ENCODE assay signal across 8 cellular contexts in genomic region chr18:36809590-36810381, GRCh38. TPM values are rescaled to one million over a fixed set of nuclear protein-coding genes. Genes with fewer than 3 reads are reported as not detected.
DNase-seq lines count a peak whose midpoint lies in the region; TF ChIP-seq lines count a peak whose summit lies in the region.

No MANE protein-coding gene starts in this region.

- 0 out of 2 replicates have a peak, but pooled peaks cover under 1% of the 10 kb centered on the region for H3K4me1 ChIP-seq in HEK293 (ENCODE audit: control insufficient read depth, insufficient read depth, low read length)

- H3K4me3 ChIP-seq in GM12865 (ENCODE audit: low read depth, low read length) (no peak overlapping the region), HEK293 (ENCODE audit: low read depth, low read length) (no peak overlapping the region)

- no peak overlapping the region for H3K27ac ChIP-seq in HEK293 (ENCODE audit: extremely low read depth, low read depth, low read length)

- POLR2A ChIA-PET in HEK293 (lab: Yijun Ruan, JAX), result no interaction called here

- no peaks in the 10 kb centered on the region for H3K9me3 ChIP-seq in HEK293 (ENCODE audit: control insufficient read depth, insufficient read depth, low read depth, low read length)

- CTCF ChIA-PET in HEK293 (lab: Yijun Ruan, JAX), result interaction anchor here (0.6 to 2.8 kb wide), 19 partner anchors 9 to 1941 kb away, joined by 3 to 11 read pairs (median 4); no protein-coding TSS in a partner anchor

- DNase-seq in 8988T, result peak; percentile 28
- peak; percentile 78 for DNase-seq in GM12865 (ENCODE audit: low read depth)
- peak; percentile 74 for DNase-seq in LHCN-M2 (ENCODE audit: low read depth)
- DNase-seq in OCI-M1 (lab: John Stamatoyannopoulos, UW), result peak; percentile 75
- peak; percentile 64 for DNase-seq in activated effector memory CD4-positive, alpha-beta T cell treated with anti-CD3 and anti-CD28 coated beads, Interleukin-2, amount 50 U/mL, for 16 hours
- peak in 31 of 42 donors; percentile 7 to 74 (median 39) for DNase-seq in head of caudate nucleus
- peak; percentile 63 for DNase-seq in putamen (ENCODE audit: low spot score)

- TF ChIP-seq CTCF in GM12865 (IDR thresholded peaks at IDR 0.05; ENCODE audit: insufficient read depth, low read depth, low read length, missing control alignments), result peak; percentile 76
- peak; percentile 55; the same call in 1 of the 2 replicates for TF ChIP-seq CTCF in HEK293 (tag by site-specific recombination; IDR thresholded peaks at IDR 0.05)

- peaks cover 0 to 80% of the 10 kb centered on the region in 2 experiments; a peak in 2 of 3 replicates for H3K36me3 ChIP-seq in HEK293 (ENCODE audit: control insufficient read depth in 2 of 2, insufficient read depth in 1 of 2, low read length in 2 of 2)

- intact Hi-C loops in head of caudate nucleus (cut with DNase I), result no loop called here

TF ChIP-seq in HEK293, 187 proteins besides CTCF, POLR2A, EP300 and RAD21:
- TF ChIP-seq ZNF24 (tag by site-specific recombination; IDR thresholded peaks at IDR 0.05) (no peak), ZNF777 (tag by site-specific recombination; IDR thresholded peaks at IDR 0.05; ENCODE audit: borderline replicate concordance) (no peak), KLF10 (tag by site-specific recombination; IDR thresholded peaks at IDR 0.05) (no peak), MYNN (tag by site-specific recombination; IDR thresholded peaks at IDR 0.05; ENCODE audit: borderline replicate concordance) (no peak), ZNF560 (tag by site-specific recombination; IDR thresholded peaks at IDR 0.05; ENCODE audit: borderline replicate concordance) (no peak), AEBP2 (tag by site-specific recombination; IDR thresholded peaks at IDR 0.05; ENCODE audit: borderline replicate concordance) (no peak), KLF1 (tag by site-specific recombination; IDR thresholded peaks at IDR 0.05) (no peak), ZNF221 (tag by site-specific recombination; IDR thresholded peaks at IDR 0.05; ENCODE audit: borderline replicate concordance) (no peak), SP7 (tag by site-specific recombination; IDR thresholded peaks at IDR 0.05) (no peak), ZNF654 (tag by site-specific recombination; IDR thresholded peaks at IDR 0.05; ENCODE audit: low read depth) (peak; percentile 63), ZNF354C (tag by site-specific recombination; IDR thresholded peaks at IDR 0.05; ENCODE audit: borderline replicate concordance, low read depth) (no peak), ZNF600 (tag by site-specific recombination; IDR thresholded peaks at IDR 0.05) (0 out of 2 replicates have a peak, but pooled peaks have one; percentile 25), ZNF660 (tag by site-specific recombination; IDR thresholded peaks at IDR 0.05) (0 out of 2 replicates have a peak, but pooled peaks have one; percentile 26), ZNF701 (tag by site-specific recombination; IDR thresholded peaks at IDR 0.05) (no peak), ZBTB20 (tag by site-specific recombination; IDR thresholded peaks at IDR 0.05) (no peak), FEZF1 (tag by site-specific recombination; IDR thresholded peaks at IDR 0.05) (no peak), ZNF37A (tag by site-specific recombination; IDR thresholded peaks at IDR 0.05) (no peak), GLIS1 (tag by site-specific recombination; IDR thresholded peaks at IDR 0.05) (no peak), ELK4 (IDR thresholded peaks at IDR 0.05; ENCODE audit: borderline replicate concordance, low read depth, low read length) (no peak), ZNF10 (tag by site-specific recombination; IDR thresholded peaks at IDR 0.05) (no peak), ZNF184 (tag by site-specific recombination; IDR thresholded peaks at IDR 0.05) (no peak), ZNF776 (tag by site-specific recombination; IDR thresholded peaks at IDR 0.05; ENCODE audit: borderline replicate concordance) (no peak), ZNF561 (tag by site-specific recombination; IDR thresholded peaks at IDR 0.05; ENCODE audit: borderline replicate concordance) (no peak), ZNF670 (tag by site-specific recombination; IDR thresholded peaks at IDR 0.05; ENCODE audit: low read depth) (no peak), ZSCAN30 (tag by site-specific recombination; IDR thresholded peaks at IDR 0.05) (no peak)
- TF ChIP-seq, protein P1, sequence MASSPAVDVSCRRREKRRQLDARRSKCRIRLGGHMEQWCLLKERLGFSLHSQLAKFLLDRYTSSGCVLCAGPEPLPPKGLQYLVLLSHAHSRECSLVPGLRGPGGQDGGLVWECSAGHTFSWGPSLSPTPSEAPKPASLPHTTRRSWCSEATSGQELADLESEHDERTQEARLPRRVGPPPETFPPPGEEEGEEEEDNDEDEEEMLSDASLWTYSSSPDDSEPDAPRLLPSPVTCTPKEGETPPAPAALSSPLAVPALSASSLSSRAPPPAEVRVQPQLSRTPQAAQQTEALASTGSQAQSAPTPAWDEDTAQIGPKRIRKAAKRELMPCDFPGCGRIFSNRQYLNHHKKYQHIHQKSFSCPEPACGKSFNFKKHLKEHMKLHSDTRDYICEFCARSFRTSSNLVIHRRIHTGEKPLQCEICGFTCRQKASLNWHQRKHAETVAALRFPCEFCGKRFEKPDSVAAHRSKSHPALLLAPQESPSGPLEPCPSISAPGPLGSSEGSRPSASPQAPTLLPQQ (tag by site-specific recombination; IDR thresholded peaks at IDR 0.05), result no peak
- TF ChIP-seq, protein P2, sequence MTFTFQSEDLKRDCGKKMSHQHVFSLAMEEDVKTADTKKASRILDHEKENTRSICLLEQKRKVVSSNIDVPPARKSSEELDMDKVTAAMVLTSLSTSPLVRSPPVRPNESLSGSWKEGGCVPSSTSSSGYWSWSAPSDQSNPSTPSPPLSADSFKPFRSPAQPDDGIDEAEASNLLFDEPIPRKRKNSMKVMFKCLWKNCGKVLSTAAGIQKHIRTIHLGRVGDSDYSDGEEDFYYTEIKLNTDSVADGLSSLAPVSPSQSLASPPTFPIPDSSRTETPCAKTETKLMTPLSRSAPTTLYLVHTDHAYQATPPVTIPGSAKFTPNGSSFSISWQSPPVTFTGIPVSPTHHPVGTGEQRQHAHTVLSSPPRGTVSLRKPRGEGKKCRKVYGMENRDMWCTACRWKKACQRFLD (tag by site-specific recombination; IDR thresholded peaks at IDR 0.05), result no peak
TF ChIP-seq in HEK293: peak in this region for 3.

RNA-seq across cellular contexts. Expression of gene TPGS2, which starts 19.0 kb away (rescaled TPM):
- total RNA-seq in LHCN-M2 (2014; rRNA removed), result 294 and 385 TPM in 2 replicates
- polyA plus RNA-seq in LHCN-M2 (2012), result 215 TPM

RNA-seq across cellular contexts. Expression of gene KIAA1328, which starts 19.1 kb away (rescaled TPM):
- total RNA-seq in LHCN-M2 (2014; rRNA removed), result 5.3 and 6.1 TPM in 2 replicates
- 1.3 TPM for polyA plus RNA-seq in LHCN-M2 (2012)

Comparison
In these comparisons a context has a peak if more than half of its experiments do, and no peak if none do; other contexts are left out.
1. DNase-seq: peak in every context shown above with its lines; median percentile 78 in GM12865; 75 in OCI-M1; 74 in LHCN-M2; 64 in activated effector memory CD4-positive, alpha-beta T cell treated with anti-CD3 and anti-CD28 coated beads, Interleukin-2, amount 50 U/mL, for 16 hours; 63 in putamen; 39 in head of caudate nucleus; 28 in 8988T.